Comparison of ENCODE assay signal across 30 cellular contexts in genomic region chr12:80684077-80684495, GRCh38. TPM values are rescaled to one million over a fixed set of nuclear protein-coding genes. Genes with fewer than 3 reads are reported as not detected.
DNase-seq lines count a peak whose midpoint lies in the region; ATAC-seq, FAIRE-seq and TF ChIP-seq lines count a peak whose summit lies in the region.
"Had no signal": no experiment of that assay in that cellular context is flagged by ENCODE, and none has a peak within 500 bp of the region (broad histone marks: within the 10 kb centered on the region; RNA-seq: fewer than 3 reads in every experiment).

No MANE protein-coding gene starts in this region.

- H3K23me2 ChIP-seq in H1 (ENCODE audit: low read depth, low read length) = no peaks in the 10 kb centered on the region; the same call in 1 of the 2 replicates

- TF ChIP-seq CTCF in H1 (IDR thresholded peaks at IDR 0.05; ENCODE audit: control extremely low read depth in 1 of 3, insufficient read depth in 1 of 3, low read depth in 1 of 3, low read length in 3 of 3) (no peak), keratinocyte (optimal IDR thresholded peaks at IDR 0.05 in 1 of 3, IDR thresholded peaks at IDR 0.05 in 1 of 3, conservative IDR thresholded peaks at IDR 0.05 in 1 of 3; ENCODE audit: extremely low read depth in 1 of 3, insufficient read depth in 2 of 3, low read length in 3 of 3) (no peak)

- peak overlapping the region; percentile 56 to 60 for H3K4me2 ChIP-seq in H1 (ENCODE audit: insufficient read depth in 1 of 2, low read depth in 2 of 2, low read length in 2 of 2)
- H3K4me2 ChIP-seq in keratinocyte (ENCODE audit: control insufficient read depth, extremely low read depth, insufficient read depth, low read depth, low read length) = no peak overlapping the region
- no peak overlapping the region for H3K4me2 ChIP-seq in mesenchymal stem cell (ENCODE audit: low read length, poor library complexity, severe bottlenecking)

- H4K20me1 ChIP-seq in H1 (replicated peaks in 1 of 2; ENCODE audit: control insufficient read depth in 1 of 2, insufficient read depth in 2 of 2, low read length in 2 of 2) (no peaks in the 10 kb centered on the region), keratinocyte (ENCODE audit: control insufficient read depth, extremely low read depth, insufficient read depth, low read length) (no peaks in the 10 kb centered on the region)

- H2BK5ac ChIP-seq in H1 (ENCODE audit: low read depth, low read length) (no peak overlapping the region), mesenchymal stem cell (ENCODE audit: low read depth, low read length, poor library complexity, severe bottlenecking) (no peak overlapping the region)

- H3K56ac ChIP-seq in H1 (replicated peaks; ENCODE audit: insufficient read length, low read depth, low read length) = no peak overlapping the region

- H2BK15ac ChIP-seq in H1 (ENCODE audit: low read length) (no peak overlapping the region), mesenchymal stem cell (ENCODE audit: low read depth, poor library complexity, severe bottlenecking) (no peak overlapping the region)

- dilution Hi-C loops in keratinocyte (cut with MboI; ENCODE audit: extremely low pct_ligation_motif_present, low sequenced_read_pairs) = no loop called here

- H4K8ac ChIP-seq in H1 (ENCODE audit: extremely low read depth, insufficient read depth, low read length) = no peak overlapping the region
- H4K8ac ChIP-seq in mesenchymal stem cell (ENCODE audit: low read length) = no peak overlapping the region

- H2AK5ac ChIP-seq in H1 (ENCODE audit: low read depth, low read length) = no peak overlapping the region
- no peak overlapping the region for H2AK5ac ChIP-seq in mesenchymal stem cell (ENCODE audit: low read length, severe bottlenecking)

- H3K18ac ChIP-seq in H1 (ENCODE audit: extremely low read depth, low read length) = no peak overlapping the region
- H3K18ac ChIP-seq in mesenchymal stem cell (ENCODE audit: low read depth in 1 of 2, low read length in 2 of 2) = no peak overlapping the region

- H2AFZ ChIP-seq in H1 (ENCODE audit: low read length) = no peak overlapping the region
- peak overlapping the region; percentile 20 for H2AFZ ChIP-seq in keratinocyte (ENCODE audit: control insufficient read depth, low read length)
- H2AFZ ChIP-seq in mesenchymal stem cell (ENCODE audit: low read depth, low read length) = no peak overlapping the region

- H3K27ac Mint-ChIP-seq in activated naive CD4-positive, alpha-beta T cell treated with anti-CD3 and anti-CD28 coated beads, Interleukin-2, amount 10 ng/mL, durations not matched to agents 7 days and 5 days = no peak overlapping the region
- H3K27ac Mint-ChIP-seq: stimulated activated effector memory CD8-positive, alpha-beta T cell treated with anti-CD3 and anti-CD28 coated beads, Interleukin-12 subunit alpha, Interleukin-12 subunit beta, amount 100 ng/mL, for 72 hours had no signal

- no peaks in the 10 kb centered on the region for H3K27me3 Mint-ChIP-seq in activated naive CD4-positive, alpha-beta T cell treated with anti-CD3 and anti-CD28 coated beads, Interleukin-2, amount 10 ng/mL, durations not matched to agents 7 days and 5 days

- intact Hi-C loops in sciatic nerve (cut with DNase I) = no loop called here

- no peaks in the 10 kb centered on the region for H3K4me1 Mint-ChIP-seq in activated naive CD4-positive, alpha-beta T cell treated with anti-CD3 and anti-CD28 coated beads, Interleukin-2, amount 10 ng/mL, durations not matched to agents 7 days and 5 days
- H3K4me1 Mint-ChIP-seq: stimulated activated effector memory CD8-positive, alpha-beta T cell treated with anti-CD3 and anti-CD28 coated beads, Interleukin-12 subunit alpha, Interleukin-12 subunit beta, amount 100 ng/mL, for 72 hours had no signal

- H3K14ac ChIP-seq in H1 (ENCODE audit: insufficient read length) (no peak overlapping the region), mesenchymal stem cell (ENCODE audit: low read length in 2 of 2) (no peak overlapping the region)

- H3K4me3 Mint-ChIP-seq in activated naive CD4-positive, alpha-beta T cell treated with anti-CD3 and anti-CD28 coated beads, Interleukin-2, amount 10 ng/mL, durations not matched to agents 7 days and 5 days = no peak overlapping the region
- H3K4me3 Mint-ChIP-seq: stimulated activated effector memory CD8-positive, alpha-beta T cell treated with anti-CD3 and anti-CD28 coated beads, Interleukin-12 subunit alpha, Interleukin-12 subunit beta, amount 100 ng/mL, for 72 hours had no signal

- no peaks in the 10 kb centered on the region for H3K9me1 ChIP-seq in keratinocyte (ENCODE audit: control insufficient read depth, extremely low read depth, insufficient read depth, low read length)

- H3K36me3 ChIP-seq in H7 (replicated peaks; ENCODE audit: control insufficient read depth, insufficient read depth, low read length) (no peaks in the 10 kb centered on the region), H1 (ENCODE audit: control insufficient read depth in 2 of 4, insufficient read depth in 4 of 4, low read length in 3 of 4) (no peaks in the 10 kb centered on the region), keratinocyte (ENCODE audit: control insufficient read depth in 2 of 2, extremely low read depth in 1 of 2, insufficient read depth in 2 of 2, low read length in 2 of 2) (no peaks in the 10 kb centered on the region), mesenchymal stem cell (ENCODE audit: control insufficient read depth in 1 of 2, insufficient read depth in 2 of 2, low read depth in 1 of 2, low read length in 2 of 2) (no peaks in the 10 kb centered on the region)
- H3K36me3 ChIP-seq: breast epithelium, lower lobe of right lung had no signal

- 0 out of 4 replicates have a peak, but pooled peaks of 1 of the 2 experiments have one; percentile 2 for TF ChIP-seq RAD21 in H1 (IDR thresholded peaks at IDR 0.05 in 1 of 2, conservative IDR thresholded peaks at IDR 0.05 in 1 of 2; ENCODE audit: low read depth in 2 of 2, low read length in 2 of 2)

- no peak overlapping the region for H3K4ac ChIP-seq in H1 (replicated peaks; ENCODE audit: insufficient read length, low read depth, low read length)
- no peak overlapping the region for H3K4ac ChIP-seq in mesenchymal stem cell (ENCODE audit: low read depth in 1 of 2, low read length in 2 of 2)

- FAIRE-seq in H1 (lab: Jason Lieb, UNC) = peak; percentile 98
- no peak for FAIRE-seq in keratinocyte (lab: Jason Lieb, UNC)
- FAIRE-seq: GM18507 had no signal

- H2BK20ac ChIP-seq in H1 (ENCODE audit: low read length) = no peak overlapping the region

- H2BK120ac ChIP-seq in H1 (replicated peaks; ENCODE audit: low read depth, low read length) (no peak overlapping the region), mesenchymal stem cell (ENCODE audit: low read depth, low read length) (no peak overlapping the region)

- TF ChIP-seq POLR2A in H1 (IDR thresholded peaks at IDR 0.05; ENCODE audit: control extremely low read depth in 1 of 2, low read depth in 2 of 2, low read length in 2 of 2) = peak; percentile 59 to 75; a peak in 2 of 3 replicates

- H3K4me3 ChIP-seq in H7 (ENCODE audit: insufficient read depth, low read depth, low read length) = no peak overlapping the region
- peak overlapping the region in 2 of 4 experiments; percentile 7 to 51; a peak in 5 of 8 replicates for H3K4me3 ChIP-seq in H1 (ENCODE audit: extremely low read depth in 1 of 4, insufficient read depth in 2 of 4, low read depth in 3 of 4, low read length in 4 of 4)
- no peak overlapping the region for H3K4me3 ChIP-seq in keratinocyte (ENCODE audit: control insufficient read depth in 2 of 3, extremely low read depth in 1 of 3, insufficient read depth in 2 of 3, low read depth in 1 of 3, low read length in 3 of 3)
- H3K4me3 ChIP-seq in mesenchymal stem cell (ENCODE audit: insufficient read depth in 1 of 2, low read depth in 1 of 2, low read length in 2 of 2) = no peak overlapping the region
- H3K4me3 ChIP-seq: breast epithelium, coronary artery, lower lobe of right lung, SK-N-MC, skin epidermis, testis had no signal

- WGBS in H1 (ENCODE audit: extremely low coverage in 1 of 2, insufficient coverage in 1 of 2, insufficient read length in 1 of 2, insufficient replicate concordance in 2 of 2, low coverage in 1 of 2, low lambda C conversion rate in 2 of 2, missing lambda C conversion rate in 1 of 2), 2 experiments = 2% methylated on average over 7 of the region's 7 CpGs; no CpG with 5 or more reads in 1 of the 2 experiments
- WGBS in mesenchymal stem cell = 10% methylated on average over 4 of the region's 7 CpGs

- no peak overlapping the region for H2BK12ac ChIP-seq in H1 (ENCODE audit: low read depth, low read length)
- no peak overlapping the region for H2BK12ac ChIP-seq in mesenchymal stem cell (ENCODE audit: low read length in 2 of 2)

- H3K27ac ChIP-seq in H1 (ENCODE audit: low read depth, low read length) (peak overlapping the region; percentile 60; the same call in 1 of the 2 replicates), keratinocyte (ENCODE audit: control insufficient read depth, insufficient read depth, low read length) (no peak overlapping the region), mesenchymal stem cell (ENCODE audit: low read length, poor library complexity, severe bottlenecking) (no peak overlapping the region)
- H3K27ac ChIP-seq: breast epithelium, C4-2B, coronary artery, lower lobe of right lung, RWPE1, SK-N-MC, skin epidermis, testis, VCaP had no signal

- DNase-seq in H7 = peak; percentile 9
- peak; percentile 28 for DNase-seq in NCI-H2081 treated with DMSO at 0.1 percent for 48 hours (lab: John Stamatoyannopoulos, UW)
- peak in 1 of 2 experiments; percentile 61 for DNase-seq in H1 (ENCODE audit: low read depth in 1 of 2, low spot score in 2 of 2)
- DNase-seq in keratinocyte (ENCODE audit: low read depth, low spot score) = no peak
- DNase-seq in mesenchymal stem cell = no peak
- no peak for DNase-seq in iPS-NIHi7 (ENCODE audit: extremely low spot score)
- DNase-seq in sciatic nerve (ENCODE audit: low spot score) = no peak
- DNase-seq in activated naive CD4-positive, alpha-beta T cell treated with anti-CD3 and anti-CD28 coated beads, Interleukin-2, amount 10 ng/mL, durations not matched to agents 7 days and 5 days = no peak
- DNase-seq: activated CD4-positive, alpha-beta T cell treated with anti-CD3 and anti-CD28 coated beads, Interleukin-2, amount 50 U/mL, for 48 hours; activated gamma-delta T cell treated with Interleukin-2 at 50 U/mL for 16 hours; GDM1; glutamatergic neuron; KG1; lower lobe of right lung; stimulated activated CD4-positive, alpha-beta T cell treated with anti-CD3 and anti-CD28 coated beads, Interleukin-2, amount 100 ng/mL, for 24 hours; T-helper 2 cell; testis had no signal

- no peaks in the 10 kb centered on the region for H3K9me3 Mint-ChIP-seq in activated naive CD4-positive, alpha-beta T cell treated with anti-CD3 and anti-CD28 coated beads, Interleukin-2, amount 10 ng/mL, durations not matched to agents 7 days and 5 days

- no peak overlapping the region for H3K9ac ChIP-seq in H1 (replicated peaks in 1 of 4; ENCODE audit: extremely low read depth in 1 of 4, low read depth in 3 of 4, low read length in 3 of 4)
- H3K9ac ChIP-seq in keratinocyte (ENCODE audit: control insufficient read depth, extremely low read depth, insufficient read depth, low read length) = no peak overlapping the region
- H3K9ac ChIP-seq in mesenchymal stem cell (ENCODE audit: low read length) = no peak overlapping the region

- no peaks in the 10 kb centered on the region for H3K9me3 ChIP-seq in H1 (ENCODE audit: insufficient read depth in 2 of 2, low read depth in 1 of 2, low read length in 1 of 2)
- no peaks in the 10 kb centered on the region for H3K9me3 ChIP-seq in keratinocyte (ENCODE audit: control insufficient read depth, low read depth, low read length)
- H3K9me3 ChIP-seq in mesenchymal stem cell (ENCODE audit: control insufficient read depth, low read length) = no peaks in the 10 kb centered on the region
- H3K9me3 ChIP-seq: breast epithelium, lower lobe of right lung, testis had no signal

- H3K27me3 ChIP-seq in H7 (ENCODE audit: control insufficient read depth, insufficient read depth, low read length) (no peaks in the 10 kb centered on the region), H1 (replicated peaks in 1 of 4; ENCODE audit: control insufficient read depth in 3 of 4, extremely low read depth in 1 of 4, insufficient read depth in 3 of 4, low read length in 3 of 4) (no peaks in the 10 kb centered on the region), keratinocyte (ENCODE audit: control insufficient read depth, extremely low read depth, insufficient read depth, low read length) (no peaks in the 10 kb centered on the region), mesenchymal stem cell (ENCODE audit: control insufficient read depth in 1 of 2, insufficient read depth in 1 of 2, low read length in 2 of 2) (no peaks in the 10 kb centered on the region)
- H3K27me3 ChIP-seq: breast epithelium, testis had no signal

- H3K36me3 Mint-ChIP-seq in activated naive CD4-positive, alpha-beta T cell treated with anti-CD3 and anti-CD28 coated beads, Interleukin-2, amount 10 ng/mL, durations not matched to agents 7 days and 5 days = no peaks in the 10 kb centered on the region
- H3K36me3 Mint-ChIP-seq: stimulated activated effector memory CD8-positive, alpha-beta T cell treated with anti-CD3 and anti-CD28 coated beads, Interleukin-12 subunit alpha, Interleukin-12 subunit beta, amount 100 ng/mL, for 72 hours had no signal

- H3K79me2 ChIP-seq in H1 (ENCODE audit: control insufficient read depth in 1 of 2, insufficient read depth in 2 of 2, low read length in 2 of 2) (no peaks in the 10 kb centered on the region), keratinocyte (ENCODE audit: control insufficient read depth, insufficient read depth, low read length) (no peaks in the 10 kb centered on the region)

- H3K79me1 ChIP-seq in H1 (ENCODE audit: low read depth, low read length) (no peaks in the 10 kb centered on the region), mesenchymal stem cell (replicated peaks; ENCODE audit: low read length, poor library complexity, severe bottlenecking) (no peaks in the 10 kb centered on the region)

- ATAC-seq in sciatic nerve = no peak
- ATAC-seq: lower lobe of right lung; stimulated activated effector memory CD8-positive, alpha-beta T cell treated with anti-CD3 and anti-CD28 coated beads, Interleukin-12 subunit alpha, Interleukin-12 subunit beta, amount 100 ng/mL, for 72 hours had no signal

- H3K23ac ChIP-seq in H1 (ENCODE audit: insufficient read length) = no peak overlapping the region
- H3K23ac ChIP-seq in mesenchymal stem cell (ENCODE audit: low read length in 2 of 2) = no peak overlapping the region

- H4K91ac ChIP-seq in H1 (replicated peaks; ENCODE audit: insufficient read length, low read length) = no peak overlapping the region
- H4K91ac ChIP-seq in mesenchymal stem cell (ENCODE audit: low read length) = no peak overlapping the region

- no peak overlapping the region for H4K5ac ChIP-seq in H1 (ENCODE audit: insufficient read length, low read depth, low read length)

- TF ChIP-seq EP300 in H1 (IDR thresholded peaks at IDR 0.05; ENCODE audit: borderline replicate concordance in 1 of 2, low read depth in 2 of 2, low read length in 2 of 2) = peak in 1 of 2 experiments; percentile 92; a peak in 1 of 3 replicates

- POLR2A ChIA-PET in H1 (lab: Charles Lee; ENCODE audit: partially characterized antibody) = interaction anchor here (1.0 to 1.5 kb wide), 7 partner anchors 9 to 26 kb away, joined by 3 to 6 read pairs (median 4); no protein-coding TSS in a partner anchor

- H3K4me1 ChIP-seq in H1 (replicated peaks in 1 of 4; ENCODE audit: control insufficient read depth in 3 of 4, insufficient read depth in 4 of 4, low read length in 3 of 4) (peaks cover 0 to 9% (median 5%) of the 10 kb centered on the region in 4 experiments; a peak in 4 of 7 replicates), keratinocyte (ENCODE audit: control insufficient read depth, extremely low read depth, insufficient read depth, low read length) (no peaks in the 10 kb centered on the region), mesenchymal stem cell (ENCODE audit: control insufficient read depth, insufficient read depth, low read depth, low read length) (no peaks in the 10 kb centered on the region)
- H3K4me1 ChIP-seq: breast epithelium, lower lobe of right lung, testis had no signal

- CTCF ChIA-PET in H1 (lab: Charles Lee; ENCODE audit: partially characterized antibody) = interaction anchor here (0.9 to 1.4 kb wide), 3 partner anchors 11 to 51 kb away, joined by 3 to 10 read pairs (median 4); no protein-coding TSS in a partner anchor
- CTCF ChIA-PET in activated naive CD4-positive, alpha-beta T cell treated with anti-CD3 and anti-CD28 coated beads, Interleukin-2, amount 10 ng/mL, durations not matched to agents 7 days and 5 days (lab: Charles Lee) = no interaction called here

RNA-seq across cellular contexts. Expression of gene MYF6, which starts 23.3 kb away (rescaled TPM):
- 0.11 TPM in 1 of 2 replicates, not detected in the other for total RNA-seq in H7 (2014; rRNA removed; shearing (Covaris generic))
- total RNA-seq in H1 (2021; fragmentation: NEBNext Ultra II Directional; extraction: Animal tissue kit (Norgen Biotek cat#: 25700)) = not detected in 2 replicates
- 0.31 and 0.39 TPM in 2 replicates for polyA plus RNA-seq in H1 (2011; rRNA removed)
- 0.41 TPM for polyA plus RNA-seq in H1 (2011; cell fraction: cytosol; rRNA removed)
- polyA plus RNA-seq in H1 (2011; cell fraction: nucleus; rRNA removed) = 0.21 TPM
- polyA plus RNA-seq in H1 (2012, experiment 1 of 2) = 0.33 to 0.56 TPM (median 0.48 TPM) in 4 replicates
- 0.22 TPM for polyA plus RNA-seq in H1 (2012, experiment 2 of 2)
- 0.06 TPM for polyA plus RNA-seq in H1 (2013, experiment 1 of 2)
- polyA plus RNA-seq in H1 (2013, experiment 2 of 2) = not detected
- 0.19 and 0.56 TPM in 2 replicates for polyA minus RNA-seq in H1 (2011; rRNA and poly(A)+ RNA removed)
- polyA minus RNA-seq in H1 (2011; cell fraction: cytosol; rRNA and poly(A)+ RNA removed) = not detected
- not detected for polyA minus RNA-seq in H1 (2011; cell fraction: nucleus; rRNA and poly(A)+ RNA removed)
- not detected in 3 replicates for polyA plus RNA-seq in keratinocyte
- polyA plus RNA-seq in keratinocyte (2011; ENCODE audit: low read depth) = not detected
- not detected in 2 replicates for polyA plus RNA-seq in keratinocyte (2011; cell fraction: cytosol; rRNA removed)
- not detected in 2 replicates for polyA plus RNA-seq in keratinocyte (2011; cell fraction: nucleus; rRNA removed)
- not detected in 2 replicates for polyA plus RNA-seq in keratinocyte (2012; ENCODE audit: low replicate concordance)
- polyA minus RNA-seq in keratinocyte = not detected in 3 replicates
- polyA minus RNA-seq in keratinocyte (2011; cell fraction: cytosol; rRNA and poly(A)+ RNA removed) = not detected
- not detected in 2 replicates for polyA minus RNA-seq in keratinocyte (2011; cell fraction: nucleus; rRNA and poly(A)+ RNA removed)
- 0.03 TPM for polyA plus RNA-seq in mesenchymal stem cell (2013, experiment 1 of 2)
- polyA plus RNA-seq in mesenchymal stem cell (2013, experiment 2 of 2) = 0.03 TPM
- total RNA-seq in sciatic nerve = not detected
- total RNA-seq: breast epithelium, fibroblast of lung, H4, lower lobe of right lung, pulmonary artery endothelial cell, testis had no signal
- polyA plus RNA-seq: fibroblast of lung had no signal

RNA-seq across cellular contexts. Expression of gene MYF5, which starts 32.6 kb away (rescaled TPM):
- 0.11 TPM in 1 of 2 replicates, not detected in the other for total RNA-seq in H7 (2014; rRNA removed; shearing (Covaris generic))
- total RNA-seq in H1 (2021; fragmentation: NEBNext Ultra II Directional; extraction: Animal tissue kit (Norgen Biotek cat#: 25700)) = not detected in 2 replicates
- polyA plus RNA-seq in H1 (2011; rRNA removed) (0.09 TPM in 2 replicates), keratinocyte (not detected in 3 replicates)
- 0.08 TPM for polyA plus RNA-seq in H1 (2011; cell fraction: cytosol; rRNA removed)
- polyA plus RNA-seq in H1 (2011; cell fraction: nucleus; rRNA removed) = 0.07 TPM
- not detected in 4 replicates for polyA plus RNA-seq in H1 (2012, experiment 1 of 2)
- not detected for polyA plus RNA-seq in H1 (2012, experiment 2 of 2)
- polyA plus RNA-seq in H1 (2013, experiment 1 of 2) = not detected
- not detected for polyA plus RNA-seq in H1 (2013, experiment 2 of 2)
- 0.13 and 0.17 TPM in 2 replicates for polyA minus RNA-seq in H1 (2011; rRNA and poly(A)+ RNA removed)
- polyA minus RNA-seq in H1 (2011; cell fraction: cytosol; rRNA and poly(A)+ RNA removed) = not detected
- not detected for polyA minus RNA-seq in H1 (2011; cell fraction: nucleus; rRNA and poly(A)+ RNA removed)
- polyA plus RNA-seq in keratinocyte (2011; ENCODE audit: low read depth) = not detected
- polyA plus RNA-seq in keratinocyte (2011; cell fraction: cytosol; rRNA removed) = not detected in 2 replicates
- not detected in 2 replicates for polyA plus RNA-seq in keratinocyte (2011; cell fraction: nucleus; rRNA removed)
- not detected in 2 replicates for polyA plus RNA-seq in keratinocyte (2012; ENCODE audit: low replicate concordance)
- not detected in 3 replicates for polyA minus RNA-seq in keratinocyte
- polyA minus RNA-seq in keratinocyte (2011; cell fraction: cytosol; rRNA and poly(A)+ RNA removed) = not detected
- not detected in 2 replicates for polyA minus RNA-seq in keratinocyte (2011; cell fraction: nucleus; rRNA and poly(A)+ RNA removed)
- polyA plus RNA-seq in mesenchymal stem cell (2013, experiment 1 of 2) = not detected
- polyA plus RNA-seq in mesenchymal stem cell (2013, experiment 2 of 2) = not detected
- total RNA-seq in sciatic nerve = not detected
- total RNA-seq: breast epithelium, fibroblast of lung, H4, lower lobe of right lung, pulmonary artery endothelial cell, testis had no signal
- polyA plus RNA-seq: adipose tissue, fibroblast of lung had no signal

Comparison
In these comparisons a context has a peak if more than half of its experiments do, and no peak if none do; other contexts are left out.
1. DNase-seq: peak in H7 (single experiment) and NCI-H2081 treated with DMSO at 0.1 percent for 48 hours (single experiment); none in keratinocyte (single experiment), mesenchymal stem cell (single experiment), iPS-NIHi7 (single experiment), sciatic nerve (single experiment) and activated naive CD4-positive, alpha-beta T cell treated with anti-CD3 and anti-CD28 coated beads, Interleukin-2, amount 10 ng/mL, durations not matched to agents 7 days and 5 days (single experiment).
2. H3K4me2 ChIP-seq: peak in H1 (2 of 2); none in keratinocyte (single experiment) and mesenchymal stem cell (single experiment).